Comparison of ENCODE assay signal across 23 cellular contexts in the genomic region with DNA sequence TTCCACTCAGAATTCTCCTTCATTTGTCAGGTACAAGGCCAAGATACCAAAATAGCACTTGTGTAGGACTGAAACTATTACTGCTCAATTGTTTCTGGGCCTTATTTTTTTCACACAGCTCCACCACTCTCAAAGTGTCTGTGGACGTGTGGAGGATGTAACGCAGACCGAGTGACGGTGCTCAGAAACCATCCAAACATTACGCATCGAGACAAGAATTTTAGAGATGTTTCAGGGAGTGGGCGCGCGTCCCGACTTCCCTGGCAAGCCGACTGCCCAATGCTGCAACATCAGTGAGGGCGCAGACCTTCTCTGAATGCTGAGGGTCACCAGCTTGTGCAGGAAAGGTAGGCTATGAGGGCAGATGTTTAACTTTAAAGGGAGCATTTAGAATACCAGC.
DNase-seq lines count a peak whose midpoint lies in the region; ATAC-seq, FAIRE-seq and TF ChIP-seq lines count a peak whose summit lies in the region.
"Had no signal": no experiment of that assay in that cellular context is flagged by ENCODE, and none has a peak within 500 bp of the region (broad histone marks: within the 10 kb centered on the region; RNA-seq: fewer than 3 reads in every experiment).

No MANE protein-coding gene starts in this region.

- H3K4me2 ChIP-seq in neuronal stem cell (ENCODE audit: insufficient read depth, low read length, poor library complexity, severe bottlenecking), result no peak overlapping the region

- ATAC-seq in heart right ventricle, result peak; percentile 76 to 92 (median 84)
- no peak for ATAC-seq in naive thymus-derived CD4-positive, alpha-beta T cell
- ATAC-seq: CD8-positive, alpha-beta T cell; GM12878; K562 had no signal

- H2AK5ac ChIP-seq in neuronal stem cell (ENCODE audit: low read depth, low read length), result no peak overlapping the region

- 41 to 60% methylated on average over 12 of the region's 12 CpGs for WGBS in heart right ventricle, 2 donors
- WGBS in neuronal stem cell (ENCODE audit: extremely low coverage in 2 of 2, insufficient read length in 2 of 2, insufficient replicate concordance in 1 of 2), 2 donors, result no CpG with 5 or more reads among the region's 12 CpGs

- no peak overlapping the region for H4K91ac ChIP-seq in neuronal stem cell (ENCODE audit: low read depth, low read length, poor library complexity)

- no peaks in the 10 kb centered on the region for H3K36me3 ChIP-seq in heart right ventricle
- H3K36me3 ChIP-seq in neuronal stem cell (replicated peaks in 1 of 2; ENCODE audit: control insufficient read depth in 2 of 2, insufficient read depth in 2 of 2, low read length in 2 of 2), result no peaks in the 10 kb centered on the region
- no peaks in the 10 kb centered on the region for H3K36me3 ChIP-seq in naive thymus-derived CD4-positive, alpha-beta T cell (ENCODE audit: control insufficient read depth in 2 of 3, insufficient read depth in 3 of 3, low read length in 3 of 3)
- H3K36me3 ChIP-seq: Peyer's patch had no signal

- H3K36me3 Mint-ChIP-seq in naive thymus-derived CD4-positive, alpha-beta T cell, result no peaks in the 10 kb centered on the region
- H3K36me3 Mint-ChIP-seq in activated CD4-positive, alpha-beta memory T cell treated with anti-CD3 and anti-CD28 coated beads for 36 hours, result no peaks in the 10 kb centered on the region
- H3K36me3 Mint-ChIP-seq: CD8-positive, alpha-beta T cell had no signal

- peaks cover 0 to 5% (median 0%) of the 10 kb centered on the region in 5 donors for H3K27me3 Mint-ChIP-seq in naive thymus-derived CD4-positive, alpha-beta T cell
- no peaks in the 10 kb centered on the region for H3K27me3 Mint-ChIP-seq in activated CD4-positive, alpha-beta memory T cell treated with anti-CD3 and anti-CD28 coated beads for 36 hours

- H4K8ac ChIP-seq in neuronal stem cell (ENCODE audit: low read depth, low read length), result no peak overlapping the region

- peaks cover 0 to 51% (median 13%) of the 10 kb centered on the region in 9 donors for H3K4me1 ChIP-seq in heart right ventricle
- no peaks in the 10 kb centered on the region for H3K4me1 ChIP-seq in neuronal stem cell (ENCODE audit: control insufficient read depth in 2 of 2, insufficient read depth in 1 of 2, low read depth in 1 of 2, low read length in 2 of 2)
- H3K4me1 ChIP-seq in naive thymus-derived CD4-positive, alpha-beta T cell (ENCODE audit: control insufficient read depth in 2 of 2, insufficient read depth in 2 of 2, low read length in 2 of 2), result peaks cover 0 to 7% of the 10 kb centered on the region in 2 donors

- no peak overlapping the region for H2BK5ac ChIP-seq in neuronal stem cell (ENCODE audit: low read length)

- H3K18ac ChIP-seq in neuronal stem cell (ENCODE audit: low read length), result peak overlapping the region; percentile 40

- H3K9me3 ChIP-seq in heart right ventricle (peaks cover 0 to 6% (median 0%) of the 10 kb centered on the region in 11 donors), neuronal stem cell (replicated peaks in 1 of 2; ENCODE audit: control insufficient read depth in 2 of 2, insufficient read depth in 1 of 2, low read depth in 1 of 2, low read length in 2 of 2) (peaks cover 0 to 1% of the 10 kb centered on the region in 2 donors)
- H3K9me3 ChIP-seq in naive thymus-derived CD4-positive, alpha-beta T cell (ENCODE audit: control insufficient read depth in 2 of 3, low read length in 3 of 3), result no peaks in the 10 kb centered on the region
- H3K9me3 ChIP-seq: Peyer's patch had no signal

- no peak overlapping the region for H3K14ac ChIP-seq in neuronal stem cell (ENCODE audit: low read length)

- no peak overlapping the region for H2BK12ac ChIP-seq in neuronal stem cell (ENCODE audit: low read length)

- H3K27ac Mint-ChIP-seq in naive thymus-derived CD4-positive, alpha-beta T cell, result no peak overlapping the region
- H3K27ac Mint-ChIP-seq in activated CD4-positive, alpha-beta memory T cell treated with anti-CD3 and anti-CD28 coated beads for 36 hours, result no peak overlapping the region
- H3K27ac Mint-ChIP-seq: CD8-positive, alpha-beta T cell had no signal

- no peak overlapping the region for H2BK15ac ChIP-seq in neuronal stem cell (ENCODE audit: low read length)

- no peak for TF ChIP-seq CTCF in fibroblast of the aortic adventitia (IDR thresholded peaks at IDR 0.05; ENCODE audit: insufficient read depth, low read length)
- no peak for TF ChIP-seq CTCF in heart right ventricle (IDR thresholded peaks at IDR 0.05)

- no peak overlapping the region for H3K23ac ChIP-seq in neuronal stem cell (ENCODE audit: low read depth, low read length, poor library complexity)

- H3K4me1 Mint-ChIP-seq in naive thymus-derived CD4-positive, alpha-beta T cell, result peaks cover 0 to 5% (median 0%) of the 10 kb centered on the region in 7 donors
- peaks cover 2% of the 10 kb centered on the region for H3K4me1 Mint-ChIP-seq in activated CD4-positive, alpha-beta memory T cell treated with anti-CD3 and anti-CD28 coated beads for 36 hours (ENCODE audit: low read depth)

- H3K9ac ChIP-seq in neuronal stem cell (ENCODE audit: low read depth, low read length, poor library complexity), result no peak overlapping the region

- H3K27ac ChIP-seq in heart right ventricle (peak overlapping the region; percentile 74 to 92 (median 85)), neuronal stem cell (replicated peaks; ENCODE audit: low read length) (no peak overlapping the region)
- H3K27ac ChIP-seq in naive thymus-derived CD4-positive, alpha-beta T cell (ENCODE audit: low read depth, low read length), result no peak overlapping the region
- H3K27ac ChIP-seq: Peyer's patch had no signal

- no peak overlapping the region for H3K4me3 Mint-ChIP-seq in naive thymus-derived CD4-positive, alpha-beta T cell
- H3K4me3 Mint-ChIP-seq in activated CD4-positive, alpha-beta memory T cell treated with anti-CD3 and anti-CD28 coated beads for 36 hours, result no peak overlapping the region
- H3K4me3 Mint-ChIP-seq: CD8-positive, alpha-beta T cell had no signal

- CTCF ChIA-PET in naive thymus-derived CD4-positive, alpha-beta T cell (lab: Charles Lee), result no interaction called here
- CTCF ChIA-PET in activated CD4-positive, alpha-beta memory T cell treated with anti-CD3 and anti-CD28 coated beads for 36 hours (lab: Charles Lee), result no interaction called here

- peak; percentile 49 for DNase-seq in fibroblast of the aortic adventitia (ENCODE audit: low read depth)
- peak; percentile 76 to 81 for DNase-seq in heart right ventricle
- no peak for DNase-seq in neuronal stem cell (ENCODE audit: low spot score)
- no peak for DNase-seq in frontal cortex (ENCODE audit: low spot score in 2 of 2)
- no peak for DNase-seq in naive thymus-derived CD4-positive, alpha-beta T cell
- no peak for DNase-seq in NCI-H510A (lab: John Stamatoyannopoulos, UW)
- DNase-seq in activated CD4-positive, alpha-beta memory T cell treated with anti-CD3 and anti-CD28 coated beads for 36 hours, result no peak
- DNase-seq: ACHN; AML-193; C1 segment of cervical spinal cord; CD8-positive, alpha-beta T cell; DND-41; H7; MM.1S; NCI-H1048; NCI-H1436 treated with DMSO at 0.1 percent for 48 hours; NCI-H2029 treated with DMSO at 0.1 percent for 48 hours; NCI-H2171 treated with DMSO at 0.1 percent for 48 hours; NCI-H526; Peyer's patch; SHP77 had no signal

- intact Hi-C loops in heart right ventricle (cut with DNase I), result loop anchor here in 6 of 10 donors (1.0 to 10.0 kb wide), 7 partner anchors 47 to 285 kb away; no protein-coding TSS in a partner anchor
- intact Hi-C loops in naive thymus-derived CD4-positive, alpha-beta T cell (cut with micrococcal nuclease), result no loop called here
- intact Hi-C loops in activated CD4-positive, alpha-beta memory T cell treated with anti-CD3 and anti-CD28 coated beads for 36 hours (cut with micrococcal nuclease), result no loop called here

- no peak overlapping the region for H3K4ac ChIP-seq in neuronal stem cell (ENCODE audit: low read length)

- H3K27me3 ChIP-seq in heart right ventricle (no peaks in the 10 kb centered on the region), neuronal stem cell (ENCODE audit: control insufficient read depth in 3 of 3, insufficient read depth in 3 of 3, low read depth in 1 of 3, low read length in 3 of 3) (peaks cover 0 to 3% (median 0%) of the 10 kb centered on the region in 3 experiments)
- no peaks in the 10 kb centered on the region for H3K27me3 ChIP-seq in naive thymus-derived CD4-positive, alpha-beta T cell (ENCODE audit: control insufficient read depth in 2 of 2, insufficient read depth in 2 of 2, low read length in 2 of 2)
- H3K27me3 ChIP-seq: Peyer's patch had no signal

- H3K9me3 Mint-ChIP-seq in naive thymus-derived CD4-positive, alpha-beta T cell, result peaks cover 0 to 21% (median 4%) of the 10 kb centered on the region in 11 donors
- H3K9me3 Mint-ChIP-seq in activated CD4-positive, alpha-beta memory T cell treated with anti-CD3 and anti-CD28 coated beads for 36 hours, result no peaks in the 10 kb centered on the region
- H3K9me3 Mint-ChIP-seq: CD8-positive, alpha-beta T cell had no signal

- no peak overlapping the region for H2AFZ ChIP-seq in neuronal stem cell (ENCODE audit: low read length)

- H3K4me3 ChIP-seq in fibroblast of the aortic adventitia (ENCODE audit: low read depth, low read length), result no peak overlapping the region
- no peak overlapping the region for H3K4me3 ChIP-seq in heart right ventricle
- H3K4me3 ChIP-seq in neuronal stem cell (ENCODE audit: low read length in 2 of 2), result no peak overlapping the region
- no peak overlapping the region for H3K4me3 ChIP-seq in naive thymus-derived CD4-positive, alpha-beta T cell (ENCODE audit: low read length)
- H3K4me3 ChIP-seq: GM12878, K562, Peyer's patch had no signal

- no peaks in the 10 kb centered on the region for H3K79me1 ChIP-seq in neuronal stem cell (ENCODE audit: low read depth, low read length)

- no peak for FAIRE-seq in frontal cortex (lab: Jason Lieb, UNC)
- FAIRE-seq: GM12878, K562 had no signal

- POLR2A ChIA-PET in naive thymus-derived CD4-positive, alpha-beta T cell (lab: Charles Lee), result no interaction called here
- POLR2A ChIA-PET in activated CD4-positive, alpha-beta memory T cell treated with anti-CD3 and anti-CD28 coated beads for 36 hours (lab: Charles Lee), result no interaction called here

- no peak overlapping the region for H2BK120ac ChIP-seq in neuronal stem cell (ENCODE audit: low read depth, low read length)

Comparison
In these comparisons a context has a peak if more than half of its experiments do, and no peak if none do; other contexts are left out.
1. DNase-seq: peak in fibroblast of the aortic adventitia (single experiment) and heart right ventricle (2 of 2); none in neuronal stem cell (single experiment), frontal cortex (0 of 2), naive thymus-derived CD4-positive, alpha-beta T cell (0 of 9), NCI-H510A (single experiment) and activated CD4-positive, alpha-beta memory T cell treated with anti-CD3 and anti-CD28 coated beads for 36 hours (single experiment).
2. H3K27ac ChIP-seq: peak in heart right ventricle (10 of 10); none in neuronal stem cell (single experiment) and naive thymus-derived CD4-positive, alpha-beta T cell (single experiment).
3. intact Hi-C loops: an anchor here in heart right ventricle (1.0 to 10.0 kb wide); none called in naive thymus-derived CD4-positive, alpha-beta T cell and activated CD4-positive, alpha-beta memory T cell treated with anti-CD3 and anti-CD28 coated beads for 36 hours.